Comparison of ENCODE assay signal across 8 cellular contexts in the genomic region with DNA sequence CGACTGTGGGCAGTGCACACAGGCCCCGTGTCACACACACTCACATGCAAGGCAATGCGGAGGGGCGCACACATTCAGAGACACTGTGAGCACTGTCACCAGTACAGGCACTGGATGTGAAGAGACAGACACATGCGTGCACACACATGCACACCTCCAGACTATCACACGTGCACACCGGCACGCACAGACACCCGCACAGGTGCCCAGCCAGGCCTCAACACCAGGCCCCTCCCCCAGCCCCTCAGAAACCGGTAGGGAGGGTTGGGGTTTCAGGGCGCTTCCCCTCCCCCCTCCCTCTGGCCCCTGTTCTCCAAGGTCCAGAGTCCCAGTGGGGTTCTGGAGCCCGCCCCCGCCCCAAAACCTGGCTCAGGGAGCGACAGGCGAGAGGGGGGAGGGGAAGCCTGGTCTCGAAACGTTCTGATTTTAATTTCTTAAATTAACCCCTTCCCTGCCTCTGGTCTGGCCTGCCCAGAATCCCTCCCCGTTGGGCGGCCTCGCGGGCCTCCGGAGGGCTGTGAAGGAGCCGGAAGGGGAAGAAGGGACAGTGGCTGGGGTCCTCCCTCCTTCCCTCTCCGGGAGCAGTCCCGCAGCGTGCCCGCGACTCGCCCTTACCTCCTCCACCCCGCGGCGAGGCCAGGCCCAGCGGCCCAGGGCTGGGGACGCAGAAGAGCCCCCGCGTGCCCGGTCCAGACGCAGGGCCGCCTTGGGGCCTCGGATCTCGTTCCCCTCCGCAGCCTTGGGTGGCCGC. TPM values are rescaled to one million over a fixed set of nuclear protein-coding genes. Genes with fewer than 3 reads are reported as not detected.
A peak's percentile ranks its signal among the peaks of the same experiment; 100 is the strongest.
DNase-seq lines count a peak whose midpoint lies in the region; ATAC-seq and TF ChIP-seq lines count a peak whose summit lies in the region.

No MANE protein-coding gene starts in this region.

- peaks cover 33% of the 10 kb centered on the region for H3K36me3 Mint-ChIP-seq in activated T-cell treated with anti-CD3 and anti-CD28 coated beads, Interleukin-2, amount 50 U/mL, for 24 hours (ENCODE audit: low read depth)

- 5 to 6% methylated on average over 32 to 43 of the region's 43 CpGs for WGBS in aorta, 2 donors

- H3K4me1 ChIP-seq in SJCRH30 (no peaks in the 10 kb centered on the region), muscle layer of colon (ENCODE audit: insufficient read depth, low read length) (peaks cover 7% of the 10 kb centered on the region), aorta (ENCODE audit: control insufficient read depth in 1 of 2, insufficient read depth in 2 of 2, low read length in 2 of 2) (no peaks in the 10 kb centered on the region)

- peaks cover 6% of the 10 kb centered on the region for H3K27me3 Mint-ChIP-seq in activated T-cell treated with anti-CD3 and anti-CD28 coated beads, Interleukin-2, amount 50 U/mL, for 24 hours

- no peaks in the 10 kb centered on the region for H3K9me3 Mint-ChIP-seq in activated T-cell treated with anti-CD3 and anti-CD28 coated beads, Interleukin-2, amount 50 U/mL, for 24 hours

- H3K4me3 Mint-ChIP-seq in activated T-cell treated with anti-CD3 and anti-CD28 coated beads, Interleukin-2, amount 50 U/mL, for 24 hours: peak overlapping the region; percentile 88

- peak; percentile 60 for DNase-seq in activated T-cell treated with anti-CD3 and anti-CD28 coated beads, Interleukin-2, amount 50 U/mL, for 24 hours
- no peak for DNase-seq in activated T-cell treated with anti-CD3 and anti-CD28 coated beads, Interleukin-2, amount 50 U/mL, for 1 hour
- peak; percentile 50 for DNase-seq in SJCRH30
- DNase-seq in dorsolateral prefrontal cortex: peak in 1 of 10 donors; percentile 47
- no peak for DNase-seq in aorta
- no peak for DNase-seq in cortex of kidney (lab: John Stamatoyannopoulos, UW)

- H3K27ac ChIP-seq in SJCRH30 (peak overlapping the region; percentile 58), dorsolateral prefrontal cortex (peak overlapping the region in 51 of 59 donors; percentile 30 to 93 (median 73)), muscle layer of colon (ENCODE audit: low read depth, low read length) (no peak overlapping the region), aorta (ENCODE audit: low read depth in 1 of 2, low read length in 2 of 2) (no peak overlapping the region)

- H3K27me3 ChIP-seq in SJCRH30: no peaks in the 10 kb centered on the region
- H3K27me3 ChIP-seq in dorsolateral prefrontal cortex: peaks cover 0 to 43% (median 0%) of the 10 kb centered on the region in 45 donors
- H3K27me3 ChIP-seq in muscle layer of colon (ENCODE audit: control insufficient read depth in 1 of 2, insufficient read depth in 2 of 2, low read length in 2 of 2): peaks cover 0 to 22% of the 10 kb centered on the region in 2 donors
- no peaks in the 10 kb centered on the region for H3K27me3 ChIP-seq in aorta (ENCODE audit: control insufficient read depth in 1 of 2, insufficient read depth in 2 of 2, low read length in 1 of 2)

- 0 out of 2 replicates have a peak, but pooled peaks cover 2% of the 10 kb centered on the region for H3K36me3 ChIP-seq in SJCRH30
- H3K36me3 ChIP-seq in muscle layer of colon (ENCODE audit: insufficient read depth, low read length): no peaks in the 10 kb centered on the region
- H3K36me3 ChIP-seq in aorta (ENCODE audit: control insufficient read depth in 1 of 2, insufficient read depth in 2 of 2, low read length in 1 of 2): no peaks in the 10 kb centered on the region

- no peaks in the 10 kb centered on the region for H3K9me3 ChIP-seq in SJCRH30 (replicated peaks)
- H3K9me3 ChIP-seq in muscle layer of colon (ENCODE audit: low read length): no peaks in the 10 kb centered on the region
- peaks cover 2% of the 10 kb centered on the region for H3K9me3 ChIP-seq in aorta (ENCODE audit: control insufficient read depth, low read length)

- intact Hi-C loops in dorsolateral prefrontal cortex (cut with DNase I) (no loop called here), aorta (cut with DNase I) (no loop called here)

- TF ChIP-seq CTCF in dorsolateral prefrontal cortex (IDR thresholded peaks at IDR 0.05 in 54 of 56, conservative IDR thresholded peaks at IDR 0.05 in 2 of 56; ENCODE audit: low read depth in 1 of 56, partially characterized antibody in 56 of 56): no peak

- H3K27ac Mint-ChIP-seq in activated T-cell treated with anti-CD3 and anti-CD28 coated beads, Interleukin-2, amount 50 U/mL, for 24 hours: peak overlapping the region; percentile 88

- peak; percentile 20 for ATAC-seq in HG02973 (IDR thresholded peaks at IDR 0.05; ENCODE audit: unreplicated experiment)
- peak; percentile 23 for ATAC-seq in aorta (ENCODE audit: low FRiP score)

- peaks cover 28% of the 10 kb centered on the region for H3K4me1 Mint-ChIP-seq in activated T-cell treated with anti-CD3 and anti-CD28 coated beads, Interleukin-2, amount 50 U/mL, for 24 hours (ENCODE audit: low read depth)

- no peak overlapping the region for H3K9ac ChIP-seq in muscle layer of colon (ENCODE audit: low read length)

- H3K4me3 ChIP-seq in SJCRH30: peak overlapping the region; percentile 93
- H3K4me3 ChIP-seq in dorsolateral prefrontal cortex: peak overlapping the region; percentile 43 to 81 (median 70)
- peak overlapping the region; percentile 54 to 61 for H3K4me3 ChIP-seq in muscle layer of colon (ENCODE audit: low read depth in 1 of 2, low read length in 2 of 2)
- H3K4me3 ChIP-seq in aorta (ENCODE audit: low read length in 2 of 2): peak overlapping the region; percentile 2 to 56

RNA-seq across cellular contexts. Expression of a gene that starts 0.6 kb away (rescaled TPM):
- 12.0 and 14.2 TPM in 2 replicates for total RNA-seq in SJCRH30 (2014; rRNA removed; shearing (Covaris generic))
- total RNA-seq in dorsolateral prefrontal cortex (100 to 1,000 TPM in 86 of 120 experiments, 10 to 100 TPM in 34; 33.6 to 164 (median 112) TPM), aorta (1 to 10 TPM; 3.3 to 4.7 TPM)
- polyA plus RNA-seq in aorta: 1 to 10 TPM in 1 of 2 donors, under 1 TPM in 1; 0.25 to 1.2 TPM

RNA-seq across cellular contexts. Expression of a gene that starts 9.6 kb away (rescaled TPM):
- not detected in 2 replicates for total RNA-seq in SJCRH30 (2014; rRNA removed; shearing (Covaris generic))
- total RNA-seq in dorsolateral prefrontal cortex (10 to 100 TPM in 7 of 120 experiments, 1 to 10 TPM in 109, under 1 TPM in 4; 0.25 to 57.1 (median 3.0) TPM), aorta (not detected)
- not detected for polyA plus RNA-seq in aorta

RNA-seq across cellular contexts. Expression of a gene that starts 49.6 kb away (rescaled TPM):
- total RNA-seq in SJCRH30 (2014; rRNA removed; shearing (Covaris generic)): 815 and 876 TPM in 2 replicates
- total RNA-seq in dorsolateral prefrontal cortex (100 to 1,000 TPM; 123 to 278 (median 188) TPM), aorta (100 to 1,000 TPM; 128 to 157 TPM)
- polyA plus RNA-seq in aorta: 100 to 1,000 TPM; 132 to 154 TPM

RNA-seq across cellular contexts. Expression of a gene that starts 50.7 kb away (rescaled TPM):
- total RNA-seq in SJCRH30 (2014; rRNA removed; shearing (Covaris generic)): 28.9 and 42.0 TPM in 2 replicates
- total RNA-seq in dorsolateral prefrontal cortex (10 to 100 TPM; 12.9 to 36.2 (median 21.9) TPM), aorta (10 to 100 TPM; 12.4 to 15.9 TPM)
- polyA plus RNA-seq in aorta: 10 to 100 TPM; 25.9 to 54.8 TPM

Comparison
In these comparisons a context has a peak if more than half of its experiments do, and no peak if none do; other contexts are left out.
1. DNase-seq: peak in activated T-cell treated with anti-CD3 and anti-CD28 coated beads, Interleukin-2, amount 50 U/mL, for 24 hours (single experiment) and SJCRH30 (2 of 2); none in activated T-cell treated with anti-CD3 and anti-CD28 coated beads, Interleukin-2, amount 50 U/mL, for 1 hour (single experiment), aorta (0 of 2) and cortex of kidney (single experiment).
2. H3K27ac ChIP-seq: peak in SJCRH30 (single experiment) and dorsolateral prefrontal cortex (51 of 59); none in muscle layer of colon (single experiment) and aorta (0 of 2).
3. H3K4me3 ChIP-seq: peak in every context shown above with its lines; median percentile 93 in SJCRH30; 70 in dorsolateral prefrontal cortex; 58 in muscle layer of colon; 29 in aorta.